Comparison of ENCODE assay signal across 8 cellular contexts in genomic region chr11:9314291-9315077, GRCh38. TPM values are rescaled to one million over a fixed set of nuclear protein-coding genes. Genes with fewer than 3 reads are reported as not detected.
DNase-seq lines count a peak whose midpoint lies in the region; ATAC-seq and TF ChIP-seq lines count a peak whose summit lies in the region.

TSS of gene TMEM41B (minus strand) at chr11:9314593. CDS start at chr11:9314441, 152 bp downstream.

- H3K4me1 ChIP-seq in DND-41 (ENCODE audit: insufficient read depth, low read length): peaks cover 31% of the 10 kb centered on the region
- H3K4me1 ChIP-seq in GM23248 (ENCODE audit: insufficient read depth): peaks cover 5% of the 10 kb centered on the region
- peaks cover 6% of the 10 kb centered on the region for H3K4me1 ChIP-seq in fibroblast of lung (ENCODE audit: control insufficient read depth, extremely low read depth, insufficient read depth, low read length)

- H3K36me3 ChIP-seq in DND-41 (ENCODE audit: insufficient read depth, low read length) (no peaks in the 10 kb centered on the region; the same call in 1 of the 2 replicates), GM23248 (ENCODE audit: low read depth) (no peaks in the 10 kb centered on the region), fibroblast of lung (ENCODE audit: control insufficient read depth, insufficient read depth, low read length) (no peaks in the 10 kb centered on the region)

- peaks cover 0 to 4% (median 0%) of the 10 kb centered on the region in 5 donors for H3K27me3 Mint-ChIP-seq in naive thymus-derived CD8-positive, alpha-beta T cell

- H3K27ac Mint-ChIP-seq in naive thymus-derived CD8-positive, alpha-beta T cell: peak within 1 kb of the TSS; percentile 97 to 100 (median 99)

- H3F3A ChIP-seq in GM23248 (ENCODE audit: insufficient read depth): peaks cover 12% of the 10 kb centered on the region; the same call in 1 of the 2 replicates

- H4K20me1 ChIP-seq in DND-41 (ENCODE audit: insufficient read depth, low read length): peaks cover 15% of the 10 kb centered on the region; the same call in 1 of the 2 replicates
- no peaks in the 10 kb centered on the region for H4K20me1 ChIP-seq in GM23248 (ENCODE audit: insufficient read depth)
- no peaks in the 10 kb centered on the region for H4K20me1 ChIP-seq in fibroblast of lung (ENCODE audit: control insufficient read depth, extremely low read depth, insufficient read depth, low read length)

- H3K79me2 ChIP-seq in DND-41 (ENCODE audit: insufficient read depth, low read length) (peaks cover 44% of the 10 kb centered on the region), GM23248 (ENCODE audit: insufficient read depth) (peaks cover 50% of the 10 kb centered on the region), fibroblast of lung (ENCODE audit: control insufficient read depth, insufficient read depth, low read length) (peaks cover 38% of the 10 kb centered on the region)

- in situ Hi-C loops in GM23248 (cut with MboI): no loop called here

- peak within 1 kb of the TSS; percentile 95 to 100 (median 100) for H3K4me3 Mint-ChIP-seq in naive thymus-derived CD8-positive, alpha-beta T cell

- H3K4me3 ChIP-seq in DND-41 (ENCODE audit: low read depth in 1 of 2, low read length in 2 of 2) (peak within 1 kb of the TSS; percentile 91 to 95), GM23248 (peak within 1 kb of the TSS; percentile 94), fibroblast of lung (replicated peaks in 1 of 4; ENCODE audit: control extremely low read depth in 1 of 4, insufficient read depth in 1 of 4, low read depth in 3 of 4, low read length in 4 of 4) (peak within 1 kb of the TSS; percentile 81 to 99 (median 91))

- TF ChIP-seq CTCF in DND-41 (IDR thresholded peaks at IDR 0.05; ENCODE audit: borderline replicate concordance, extremely low read depth, low read length, poor library complexity, severe bottlenecking) (peak; percentile 19), fibroblast of lung (conservative IDR thresholded peaks at IDR 0.05 in 1 of 2, IDR thresholded peaks at IDR 0.05 in 1 of 2; ENCODE audit: low read depth in 1 of 2, low read length in 2 of 2) (no peak)

- H3K9me2 ChIP-seq in GM23248 (ENCODE audit: insufficient read depth): no peaks in the 10 kb centered on the region

- POLR2A ChIA-PET in naive thymus-derived CD8-positive, alpha-beta T cell (lab: Charles Lee): interaction anchor here (0.7 to 4.1 kb wide), 11 partner anchors 34 to 184 kb away, joined by 3 to 44 read pairs (median 6); partner anchors contain the start of genes DENND5A, IPO7 and ZNF143

- H3K27ac ChIP-seq in DND-41 (ENCODE audit: low read length) (peak within 1 kb of the TSS; percentile 97), GM23248 (peak within 1 kb of the TSS; percentile 93), fibroblast of lung (ENCODE audit: insufficient read depth, low read length) (peak within 1 kb of the TSS; percentile 94)

- peak within 1 kb of the TSS; percentile 97 for H3K9ac ChIP-seq in DND-41 (ENCODE audit: low read depth, low read length)
- peak within 1 kb of the TSS; percentile 95 for H3K9ac ChIP-seq in GM23248
- H3K9ac ChIP-seq in fibroblast of lung (ENCODE audit: insufficient read depth, low read length): peak within 1 kb of the TSS; percentile 84

- peak within 1 kb of the TSS; percentile 88 for H3K4me2 ChIP-seq in DND-41 (ENCODE audit: insufficient read depth, low read length)
- H3K4me2 ChIP-seq in GM23248 (ENCODE audit: unreplicated experiment): peak within 1 kb of the TSS; percentile 94
- peak within 1 kb of the TSS; percentile 98 for H3K4me2 ChIP-seq in fibroblast of lung (ENCODE audit: extremely low read depth, insufficient read depth, low read length)

- 1% methylated on average over 55 to 71 of the region's 71 CpGs for WGBS in GM23248 (ENCODE audit: low coverage in 1 of 2, low lambda C conversion rate in 2 of 2, missing lambda C conversion rate in 2 of 2), 2 experiments

- peaks cover 0 to 4% (median 0%) of the 10 kb centered on the region in 3 donors for H3K36me3 Mint-ChIP-seq in naive thymus-derived CD8-positive, alpha-beta T cell

- peak; percentile 100 for DNase-seq in DND-41
- DNase-seq in GM23248: peak; percentile 100
- peak; percentile 98 to 99 for DNase-seq in Kasumi-1 (lab: John Stamatoyannopoulos, UW)
- peak; percentile 98 for DNase-seq in RPMI7951 (ENCODE audit: low read depth)
- DNase-seq in activated T-helper 1 cell treated with anti-CD3 and anti-CD28 coated beads, Interleukin-2, amount 50 U/mL, for 16 hours (ENCODE audit: low read depth in 1 of 2, low spot score in 1 of 2): peak; percentile 99
- DNase-seq in fibroblast of lung (ENCODE audit: low read depth in 2 of 2): peak; percentile 95 to 99
- peak; percentile 98 to 100 (median 100) for DNase-seq in naive thymus-derived CD8-positive, alpha-beta T cell
- peak; percentile 97 to 99 (median 98) for DNase-seq in stimulated activated naive CD4-positive, alpha-beta T cell (lab: John Stamatoyannopoulos, UW)

- no peaks in the 10 kb centered on the region for H3K9me3 Mint-ChIP-seq in naive thymus-derived CD8-positive, alpha-beta T cell

- H3K9me3 ChIP-seq in DND-41 (ENCODE audit: insufficient read depth, low read length, severe bottlenecking) (no peaks in the 10 kb centered on the region), GM23248 (ENCODE audit: low read depth) (no peaks in the 10 kb centered on the region), fibroblast of lung (ENCODE audit: control insufficient read depth, insufficient read depth, low read depth, low read length) (no peaks in the 10 kb centered on the region)

- H3K27me3 ChIP-seq in DND-41 (ENCODE audit: insufficient read depth, low read length, poor library complexity) (no peaks in the 10 kb centered on the region), GM23248 (replicated peaks; ENCODE audit: insufficient read depth) (no peaks in the 10 kb centered on the region), fibroblast of lung (ENCODE audit: control insufficient read depth, insufficient read depth, low read length) (no peaks in the 10 kb centered on the region)

- peak; percentile 95 for ATAC-seq in DND-41 (ENCODE audit: insufficient read depth, low read depth)
- ATAC-seq in naive thymus-derived CD8-positive, alpha-beta T cell: peak; percentile 92 to 93

- H2AFZ ChIP-seq in DND-41 (ENCODE audit: low read depth, low read length) (peak within 1 kb of the TSS; percentile 97), GM23248 (peak within 1 kb of the TSS; percentile 94), fibroblast of lung (ENCODE audit: low read length) (peak within 1 kb of the TSS; percentile 96)

- peaks cover 17 to 57% (median 46%) of the 10 kb centered on the region in 4 donors for H3K4me1 Mint-ChIP-seq in naive thymus-derived CD8-positive, alpha-beta T cell

RNA-seq across cellular contexts. Expression of gene TMEM41B, which starts in this region (rescaled TPM):
- total RNA-seq in GM23248 (2014; rRNA removed; shearing (Covaris generic)): 47.7 and 50.5 TPM in 2 replicates
- 35.3 and 36.6 TPM in 2 replicates for polyA plus RNA-seq in GM23248 (2016; fragmentation: Nextera tagmentation; extraction: Ambion mirVana)
- total RNA-seq in RPMI7951 (2014; rRNA removed; shearing (Covaris generic)): 26.9 and 28.4 TPM in 2 replicates
- 48.8 and 59.1 TPM in 2 replicates for total RNA-seq in fibroblast of lung
- polyA plus RNA-seq in fibroblast of lung: 27.2 and 43.7 TPM in 2 replicates
- 19.4 and 28.8 TPM in 2 replicates for polyA plus RNA-seq in fibroblast of lung (2012)
- 9.9 and 15.8 TPM in 2 replicates for polyA minus RNA-seq in fibroblast of lung (ENCODE audit: low replicate concordance)
- total RNA-seq in naive thymus-derived CD8-positive, alpha-beta T cell: 10 to 100 TPM; 78.6 to 84.9 TPM
- polyA plus RNA-seq in naive thymus-derived CD8-positive, alpha-beta T cell: 10 to 100 TPM in 1 of 3 donors, 1 to 10 TPM in 2; 7.4 to 16.3 (median 7.5) TPM

Comparison
In these comparisons a context has a peak if more than half of its experiments do, and no peak if none do; other contexts are left out.
1. Peak in every context shown above with its lines: DNase-seq, ATAC-seq, H3K4me3 ChIP-seq and H3K27ac ChIP-seq.